In genomic region chr3:171200052-171201029, GRCh38 we compare ENCODE assay signal across 23 cellular contexts.
DNase-seq lines count a peak whose midpoint lies in the region; ATAC-seq, FAIRE-seq and TF ChIP-seq lines count a peak whose summit lies in the region.
"Had no signal": no experiment of that assay in that cellular context is flagged by ENCODE, and none has a peak within 500 bp of the region (broad histone marks: within the 10 kb centered on the region; RNA-seq: fewer than 3 reads in every experiment).

No MANE protein-coding gene starts in this region.

- no peaks in the 10 kb centered on the region for H3K79me1 ChIP-seq in mesendoderm (ENCODE audit: low read length)

- H2AFZ ChIP-seq in Loucy (ENCODE audit: low read length): no peak overlapping the region
- no peak overlapping the region for H2AFZ ChIP-seq in astrocyte (ENCODE audit: low read depth, low read length)
- H2AFZ ChIP-seq: neural progenitor cell had no signal

- H3K36me3 Mint-ChIP-seq in astrocyte (ENCODE audit: low read depth, unreplicated experiment): peaks cover 12% of the 10 kb centered on the region
- H3K36me3 Mint-ChIP-seq: type B pancreatic cell had no signal

- H2BK120ac ChIP-seq in mesendoderm (ENCODE audit: low read depth, low read length): no peak overlapping the region

- TF ChIP-seq CTCF in Loucy (conservative IDR thresholded peaks at IDR 0.05; ENCODE audit: low read length) (no peak), astrocyte (IDR thresholded peaks at IDR 0.05; ENCODE audit: insufficient read depth, low read depth, low read length) (no peak), Peyer's patch (IDR thresholded peaks at IDR 0.05) (no peak)

- H4K20me1 ChIP-seq in Loucy (ENCODE audit: insufficient read depth, low read length, poor library complexity, severe bottlenecking) (no peaks in the 10 kb centered on the region), astrocyte (ENCODE audit: insufficient read depth, low read length) (no peaks in the 10 kb centered on the region)

- H3K27ac ChIP-seq in astrocyte (ENCODE audit: low read depth, low read length): no peak overlapping the region
- H3K27ac ChIP-seq in mesendoderm (ENCODE audit: low read depth, low read length): no peak overlapping the region
- no peak overlapping the region for H3K27ac ChIP-seq in Peyer's patch
- H3K27ac ChIP-seq: neural progenitor cell, prostate gland had no signal

- no peaks in the 10 kb centered on the region for H3K27me3 ChIP-seq in Loucy (ENCODE audit: insufficient read depth, low read length, poor library complexity, severe bottlenecking)
- H3K27me3 ChIP-seq in astrocyte (ENCODE audit: insufficient read depth, low read length): no peaks in the 10 kb centered on the region
- no peaks in the 10 kb centered on the region for H3K27me3 ChIP-seq in mesendoderm (ENCODE audit: insufficient read depth, low read length, poor library complexity)
- no peaks in the 10 kb centered on the region for H3K27me3 ChIP-seq in Peyer's patch
- H3K27me3 ChIP-seq: gastroesophageal sphincter, neural progenitor cell had no signal

- no peak for ATAC-seq in sciatic nerve
- ATAC-seq in HG03175 (IDR thresholded peaks at IDR 0.05; ENCODE audit: unreplicated experiment): no peak
- ATAC-seq: gastroesophageal sphincter, HCT116, left lobe of liver had no signal

- H3K4me3 ChIP-seq in Loucy (ENCODE audit: low read length, poor library complexity, severe bottlenecking) (no peak overlapping the region), astrocyte (ENCODE audit: insufficient read depth, low read depth, low read length) (no peak overlapping the region), mesendoderm (ENCODE audit: low read length) (no peak overlapping the region), Peyer's patch (no peak overlapping the region)
- H3K4me3 ChIP-seq: gastroesophageal sphincter, neural progenitor cell, prostate gland had no signal

- 0 out of 2 replicates have a peak, but pooled peaks cover 6% of the 10 kb centered on the region for H3K79me2 ChIP-seq in Loucy (ENCODE audit: insufficient read depth, low read length)
- no peaks in the 10 kb centered on the region for H3K79me2 ChIP-seq in astrocyte (ENCODE audit: insufficient read depth, low read length)
- H3K79me2 ChIP-seq in mesendoderm (ENCODE audit: control insufficient read depth, insufficient read depth, low read length): no peaks in the 10 kb centered on the region

- peaks cover 1% of the 10 kb centered on the region for H3K9me3 Mint-ChIP-seq in astrocyte (ENCODE audit: unreplicated experiment)
- H3K9me3 Mint-ChIP-seq: neural progenitor cell, type B pancreatic cell had no signal

- DNase-seq in ELR (ENCODE audit: low read depth): peak; percentile 18
- DNase-seq in astrocyte (ENCODE audit: low read depth): peak; percentile 52
- peak; percentile 63 for DNase-seq in mesendoderm
- no peak for DNase-seq in Peyer's patch
- no peak for DNase-seq in sciatic nerve (ENCODE audit: low spot score)
- DNase-seq in stimulated activated naive CD4-positive, alpha-beta T cell treated with Interleukin-2 at 50 U/mL for 16 hours (lab: John Stamatoyannopoulos, UW): no peak
- DNase-seq: activated CD8-positive, alpha-beta memory T cell treated with anti-CD3 and anti-CD28 coated beads, Interleukin-2, amount 50 U/mL, for 4 hours; activated effector memory CD4-positive, alpha-beta T cell treated with Interleukin-2 at 50 U/mL for 16 hours; caudate nucleus; CD4-positive, alpha-beta T cell; DMS153; NCI-H1436; NCI-H524; SHP77 had no signal

- peak overlapping the region; percentile 47 for H3K27ac Mint-ChIP-seq in astrocyte (ENCODE audit: unreplicated experiment)
- H3K27ac Mint-ChIP-seq: CD4-positive, alpha-beta T cell; neural progenitor cell; T-helper 1 cell treated with Interleukin-12 subunit alpha and Interleukin-12 subunit beta and Interleukin-4 antibody, amounts not matched to agents 30 μg/mL and 1 μg/mL, for 36 hours; type B pancreatic cell had no signal

- peaks cover 42% of the 10 kb centered on the region for H3K4me1 Mint-ChIP-seq in astrocyte (ENCODE audit: low read depth, unreplicated experiment)

- H3K9me2 ChIP-seq in Loucy (replicated peaks; ENCODE audit: low read depth, low read length): no peaks in the 10 kb centered on the region

- no peak overlapping the region for H4K5ac ChIP-seq in mesendoderm (ENCODE audit: low read length)

- H3K27me3 Mint-ChIP-seq in astrocyte (ENCODE audit: low read depth, unreplicated experiment): no peaks in the 10 kb centered on the region
- H3K27me3 Mint-ChIP-seq: CD4-positive, alpha-beta T cell; type B pancreatic cell had no signal

- H3K4me1 ChIP-seq in Loucy (ENCODE audit: insufficient read depth, low read length, poor library complexity, severe bottlenecking) (peaks cover 17% of the 10 kb centered on the region), astrocyte (ENCODE audit: insufficient read depth, low read length) (peaks cover 11% of the 10 kb centered on the region), mesendoderm (ENCODE audit: control insufficient read depth, low read depth, low read length) (peaks cover 4% of the 10 kb centered on the region), Peyer's patch (no peaks in the 10 kb centered on the region)
- H3K4me1 ChIP-seq: prostate gland had no signal

- H3K9ac ChIP-seq in Loucy (ENCODE audit: low read depth, low read length, poor library complexity, severe bottlenecking) (peak overlapping the region; percentile 12), astrocyte (ENCODE audit: low read length) (no peak overlapping the region), mesendoderm (ENCODE audit: low read length) (no peak overlapping the region)
- H3K9ac ChIP-seq: neural progenitor cell had no signal

- H3K4ac ChIP-seq in mesendoderm (ENCODE audit: low read depth, low read length): no peak overlapping the region

- no CpG with 5 or more reads among the region's 4 CpGs for WGBS in mesendoderm (ENCODE audit: extremely low coverage, insufficient coverage, low lambda C conversion rate)

- H3K36me3 ChIP-seq in Loucy (ENCODE audit: insufficient read depth, low read length): peaks cover 3% of the 10 kb centered on the region; the same call in 1 of the 2 replicates
- no peaks in the 10 kb centered on the region for H3K36me3 ChIP-seq in astrocyte (ENCODE audit: insufficient read depth, low read length)
- no peaks in the 10 kb centered on the region for H3K36me3 ChIP-seq in mesendoderm (ENCODE audit: control insufficient read depth, insufficient read depth, low read length)
- H3K36me3 ChIP-seq in Peyer's patch: no peaks in the 10 kb centered on the region
- H3K36me3 ChIP-seq: gastroesophageal sphincter, neural progenitor cell, prostate gland had no signal

- H2BK5ac ChIP-seq in mesendoderm (ENCODE audit: low read length): no peak overlapping the region

- intact Hi-C loops in sciatic nerve (cut with DNase I): no loop called here

- no peak overlapping the region for H3K4me3 Mint-ChIP-seq in astrocyte (ENCODE audit: unreplicated experiment)
- H3K4me3 Mint-ChIP-seq: CD4-positive, alpha-beta T cell; neural progenitor cell; T-helper 1 cell treated with Interleukin-12 subunit alpha and Interleukin-12 subunit beta and Interleukin-4 antibody, amounts not matched to agents 30 μg/mL and 1 μg/mL, for 36 hours; type B pancreatic cell had no signal

- H3F3A ChIP-seq in Loucy (ENCODE audit: low read depth): no peaks in the 10 kb centered on the region

- H3K18ac ChIP-seq in mesendoderm (ENCODE audit: low read length): peak overlapping the region; percentile 56

- TF ChIP-seq POLR2A in Peyer's patch (IDR thresholded peaks at IDR 0.05): no peak

- H3K23ac ChIP-seq in mesendoderm (ENCODE audit: low read length): no peak overlapping the region

- no peaks in the 10 kb centered on the region for H3K9me3 ChIP-seq in Loucy (ENCODE audit: insufficient read depth, low read depth, low read length)
- H3K9me3 ChIP-seq in astrocyte (ENCODE audit: insufficient read depth, low read depth, low read length): no peaks in the 10 kb centered on the region
- H3K9me3 ChIP-seq in Peyer's patch: no peaks in the 10 kb centered on the region
- H3K9me3 ChIP-seq: gastroesophageal sphincter, prostate gland had no signal

- no peak for FAIRE-seq in astrocyte (lab: Jason Lieb, UNC)

- H4K8ac ChIP-seq in mesendoderm (ENCODE audit: low read depth, low read length): no peak overlapping the region

- H2AK5ac ChIP-seq in mesendoderm (ENCODE audit: low read length): no peak overlapping the region

- no peak overlapping the region for H2BK15ac ChIP-seq in mesendoderm (replicated peaks; ENCODE audit: low read depth)

- H3K56ac ChIP-seq in mesendoderm (ENCODE audit: low read length): no peak overlapping the region

- H3K4me2 ChIP-seq in Loucy (ENCODE audit: low read depth, low read length, poor library complexity, severe bottlenecking): peak overlapping the region; percentile 48
- peak overlapping the region; percentile 37 for H3K4me2 ChIP-seq in astrocyte (ENCODE audit: low read length)
- no peak overlapping the region for H3K4me2 ChIP-seq in mesendoderm (ENCODE audit: low read length)
- H3K4me2 ChIP-seq: neural progenitor cell had no signal

Comparison
In these comparisons a context has a peak if more than half of its experiments do, and no peak if none do; other contexts are left out.
1. DNase-seq: peak in ELR (single experiment), astrocyte (single experiment) and mesendoderm (single experiment); none in Peyer's patch (0 of 3), sciatic nerve (single experiment) and stimulated activated naive CD4-positive, alpha-beta T cell treated with Interleukin-2 at 50 U/mL for 16 hours (single experiment).